In the genomic region with DNA sequence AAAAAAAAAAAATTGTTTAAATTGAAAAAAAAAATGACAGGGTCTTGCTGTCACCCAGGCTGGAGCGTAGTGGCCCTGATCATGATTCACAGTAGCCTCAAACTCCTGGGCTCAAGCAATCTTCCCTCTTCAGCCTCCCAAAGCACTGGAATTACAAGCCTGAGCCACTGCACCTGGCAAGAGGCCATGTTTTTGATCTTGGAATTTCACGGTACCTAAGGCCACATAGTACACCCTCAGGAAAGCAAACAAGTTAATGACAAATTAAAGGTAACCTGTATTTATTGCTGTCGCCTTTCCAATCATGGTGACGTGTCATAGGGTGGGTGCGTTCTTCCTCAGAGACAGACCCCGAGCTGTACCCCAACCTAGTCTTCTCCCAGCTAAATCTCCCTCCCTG, we compare ENCODE assay signal across 14 cellular contexts.
DNase-seq lines count a peak whose midpoint lies in the region; FAIRE-seq and TF ChIP-seq lines count a peak whose summit lies in the region.
"Had no signal": no experiment of that assay in that cellular context is flagged by ENCODE, and none has a peak within 500 bp of the region (broad histone marks: within the 10 kb centered on the region; RNA-seq: fewer than 3 reads in every experiment).

No MANE protein-coding gene starts in this region.

- no peak for FAIRE-seq in H54 (lab: Jason Lieb, UNC)
- FAIRE-seq: D721Med, G401.6, GM12891 had no signal

- DNase-seq in NCI-H345 (lab: John Stamatoyannopoulos, UW): peak; percentile 7
- no peak for DNase-seq in NCI-H345 treated with DMSO at 0.1 percent for 48 hours (lab: John Stamatoyannopoulos, UW; ENCODE audit: unreplicated experiment)
- DNase-seq in HT-29 (ENCODE audit: low spot score): peak; percentile 53
- DNase-seq in NCI-H69 (lab: John Stamatoyannopoulos, UW): peak; percentile 26
- DNase-seq in astrocyte of the hippocampus (ENCODE audit: low read depth, low spot score): peak; percentile 12
- no peak for DNase-seq in KG1 (lab: John Stamatoyannopoulos, UW)
- DNase-seq in stimulated activated naive CD4-positive, alpha-beta T cell treated with Interleukin-2 at 50 U/mL for 16 hours (lab: John Stamatoyannopoulos, UW): no peak
- DNase-seq in H54 (ENCODE audit: insufficient read length, low spot score): no peak
- DNase-seq: AML-193; CD4-positive, alpha-beta T cell; IMR-90 had no signal

- no peak for TF ChIP-seq POLR2A in H54 (IDR thresholded peaks at IDR 0.05; ENCODE audit: low read depth, low read length)

Comparison
In these comparisons a context has a peak if more than half of its experiments do, and no peak if none do; other contexts are left out.
1. DNase-seq: peak in NCI-H345 (single experiment), HT-29 (single experiment), NCI-H69 (single experiment) and astrocyte of the hippocampus (single experiment); none in NCI-H345 treated with DMSO at 0.1 percent for 48 hours (single experiment), KG1 (single experiment), stimulated activated naive CD4-positive, alpha-beta T cell treated with Interleukin-2 at 50 U/mL for 16 hours (single experiment) and H54 (single experiment).